ENCODE assay signal across 22 cellular contexts in genomic region chr1:191140038-191140437, GRCh38.
"Had no signal": no experiment of that assay in that cellular context is flagged by ENCODE, and none has a peak within 500 bp of the region (broad histone marks: within the 10 kb centered on the region; RNA-seq: fewer than 3 reads in every experiment).

No MANE protein-coding gene starts in this region.

- H3K9me3 Mint-ChIP-seq: dendritic cell treated with granulocyte-macrophage colony-stimulating factor and Interleukin-4, amounts not matched to agents 40 ng/mL and 50 ng/mL, for 4 days; endodermal cell; mesothelial cell of epicardium; naive B cell had no signal

- H3K4me3 Mint-ChIP-seq: dendritic cell treated with granulocyte-macrophage colony-stimulating factor and Interleukin-4, amounts not matched to agents 40 ng/mL and 50 ng/mL, for 4 days; effector memory CD8-positive, alpha-beta T cell; endodermal cell; immature natural killer cell; mesothelial cell of epicardium; naive B cell had no signal

- H3K79me2 ChIP-seq: hepatocyte had no signal

- ATAC-seq: effector memory CD8-positive, alpha-beta T cell; foreskin keratinocyte; gastroesophageal sphincter; heart left ventricle; left cardiac atrium; left lung; left ventricle myocardium superior; lower lobe of right lung; mucosa of descending colon had no signal

- H3K36me3 ChIP-seq: colonic mucosa, esophagus muscularis mucosa, gastroesophageal sphincter, heart left ventricle, left lung, lower lobe of right lung had no signal

- H3K9me3 ChIP-seq: colonic mucosa, esophagus muscularis mucosa, gastroesophageal sphincter, left lung, lower lobe of right lung, mucosa of descending colon had no signal

- H3K27ac Mint-ChIP-seq: dendritic cell treated with granulocyte-macrophage colony-stimulating factor and Interleukin-4, amounts not matched to agents 40 ng/mL and 50 ng/mL, for 4 days; effector memory CD8-positive, alpha-beta T cell; endodermal cell; immature natural killer cell; mesothelial cell of epicardium; naive B cell had no signal

- H3K27me3 ChIP-seq: colonic mucosa, esophagus muscularis mucosa, foreskin keratinocyte, gastroesophageal sphincter, heart left ventricle, hepatocyte, left lung had no signal

- H3K4me3 ChIP-seq: colonic mucosa, esophagus muscularis mucosa, gastroesophageal sphincter, heart left ventricle, hepatocyte, left lung, lower lobe of right lung, mucosa of descending colon had no signal

- H3K4me1 Mint-ChIP-seq: endodermal cell, immature natural killer cell, mesothelial cell of epicardium, naive B cell had no signal

- H3K27ac ChIP-seq: colonic mucosa, esophagus muscularis mucosa, foreskin keratinocyte, gastroesophageal sphincter, heart left ventricle, hepatocyte, left lung, lower lobe of right lung had no signal

- H3K27me3 Mint-ChIP-seq: effector memory CD8-positive, alpha-beta T cell; naive B cell had no signal

- H3K4me1 ChIP-seq: colonic mucosa, foreskin keratinocyte, heart left ventricle, left lung, lower lobe of right lung had no signal

- DNase-seq: colonic mucosa; cortex of kidney; effector CD8-positive, alpha-beta T cell; effector memory CD8-positive, alpha-beta T cell; endodermal cell; foreskin keratinocyte; heart left ventricle; hypothalamus; immature natural killer cell; islet precursor cell; left cardiac atrium; left lung; left ventricle myocardium superior; lower lobe of right lung; mesenchymal stem cell; mucosa of descending colon; naive B cell had no signal

- H2AFZ ChIP-seq: hepatocyte had no signal

- H3K4me2 ChIP-seq: hepatocyte had no signal

- H3K36me3 Mint-ChIP-seq: immature natural killer cell, mesothelial cell of epicardium, naive B cell had no signal
